ENCODE assay signal across 3 cellular contexts in the genomic region with DNA sequence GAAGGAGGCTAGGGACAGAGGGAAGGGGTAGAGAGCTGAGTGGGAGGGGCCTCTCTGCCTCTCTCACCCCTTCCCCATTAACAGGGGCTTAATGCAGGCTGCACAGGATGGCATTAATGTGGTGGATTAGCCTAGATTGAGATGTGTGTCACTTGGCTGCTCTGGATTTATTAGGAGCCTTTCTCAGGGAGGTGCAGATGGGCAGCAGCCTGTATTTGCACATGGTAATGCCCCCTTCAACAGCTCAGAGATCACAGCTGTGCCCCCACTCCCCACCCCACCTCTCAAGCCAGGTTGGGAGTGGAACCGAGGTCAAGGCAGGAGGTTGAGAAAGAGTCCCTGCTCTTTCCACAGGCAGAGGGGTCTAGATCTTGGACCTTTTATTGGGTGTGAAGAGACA.
TF ChIP-seq lines count a peak whose summit lies in the region.

No MANE protein-coding gene starts in this region.

TF ChIP-seq in SK-N-SH, 30 proteins besides CTCF, POLR2A, EP300 and RAD21:
- TF ChIP-seq, protein P1, sequence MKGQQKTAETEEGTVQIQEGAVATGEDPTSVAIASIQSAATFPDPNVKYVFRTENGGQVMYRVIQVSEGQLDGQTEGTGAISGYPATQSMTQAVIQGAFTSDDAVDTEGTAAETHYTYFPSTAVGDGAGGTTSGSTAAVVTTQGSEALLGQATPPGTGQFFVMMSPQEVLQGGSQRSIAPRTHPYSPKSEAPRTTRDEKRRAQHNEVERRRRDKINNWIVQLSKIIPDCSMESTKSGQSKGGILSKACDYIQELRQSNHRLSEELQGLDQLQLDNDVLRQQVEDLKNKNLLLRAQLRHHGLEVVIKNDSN (IDR thresholded peaks at IDR 0.05; ENCODE audit: borderline replicate concordance, low read depth), result no peak
- TF ChIP-seq, protein P2, sequence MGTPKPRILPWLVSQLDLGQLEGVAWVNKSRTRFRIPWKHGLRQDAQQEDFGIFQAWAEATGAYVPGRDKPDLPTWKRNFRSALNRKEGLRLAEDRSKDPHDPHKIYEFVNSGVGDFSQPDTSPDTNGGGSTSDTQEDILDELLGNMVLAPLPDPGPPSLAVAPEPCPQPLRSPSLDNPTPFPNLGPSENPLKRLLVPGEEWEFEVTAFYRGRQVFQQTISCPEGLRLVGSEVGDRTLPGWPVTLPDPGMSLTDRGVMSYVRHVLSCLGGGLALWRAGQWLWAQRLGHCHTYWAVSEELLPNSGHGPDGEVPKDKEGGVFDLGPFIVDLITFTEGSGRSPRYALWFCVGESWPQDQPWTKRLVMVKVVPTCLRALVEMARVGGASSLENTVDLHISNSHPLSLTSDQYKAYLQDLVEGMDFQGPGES (IDR thresholded peaks at IDR 0.05; ENCODE audit: low read depth, low read length), result no peak
- TF ChIP-seq EZH2phosphoT487 (IDR thresholded peaks at IDR 0.05; ENCODE audit: borderline replicate concordance, low read depth) (no peak), FOSL2 (IDR thresholded peaks at IDR 0.05; ENCODE audit: borderline replicate concordance, low read depth) (no peak)

TF ChIP-seq in SK-N-SH treated with all-trans-retinoic acid at 6 μM for 48 hours, 23 proteins besides CTCF, POLR2A, EP300 and RAD21 (continues in another document):
- TF ChIP-seq, protein P3, sequence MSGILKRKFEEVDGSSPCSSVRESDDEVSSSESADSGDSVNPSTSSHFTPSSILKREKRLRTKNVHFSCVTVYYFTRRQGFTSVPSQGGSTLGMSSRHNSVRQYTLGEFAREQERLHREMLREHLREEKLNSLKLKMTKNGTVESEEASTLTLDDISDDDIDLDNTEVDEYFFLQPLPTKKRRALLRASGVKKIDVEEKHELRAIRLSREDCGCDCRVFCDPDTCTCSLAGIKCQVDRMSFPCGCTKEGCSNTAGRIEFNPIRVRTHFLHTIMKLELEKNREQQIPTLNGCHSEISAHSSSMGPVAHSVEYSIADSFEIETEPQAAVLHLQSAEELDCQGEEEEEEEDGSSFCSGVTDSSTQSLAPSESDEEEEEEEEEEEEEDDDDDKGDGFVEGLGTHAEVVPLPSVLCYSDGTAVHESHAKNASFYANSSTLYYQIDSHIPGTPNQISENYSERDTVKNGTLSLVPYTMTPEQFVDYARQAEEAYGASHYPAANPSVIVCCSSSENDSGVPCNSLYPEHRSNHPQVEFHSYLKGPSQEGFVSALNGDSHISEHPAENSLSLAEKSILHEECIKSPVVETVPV (CRISPR knock-in tag; IDR thresholded peaks at IDR 0.05), result no peak
- TF ChIP-seq, protein P4, sequence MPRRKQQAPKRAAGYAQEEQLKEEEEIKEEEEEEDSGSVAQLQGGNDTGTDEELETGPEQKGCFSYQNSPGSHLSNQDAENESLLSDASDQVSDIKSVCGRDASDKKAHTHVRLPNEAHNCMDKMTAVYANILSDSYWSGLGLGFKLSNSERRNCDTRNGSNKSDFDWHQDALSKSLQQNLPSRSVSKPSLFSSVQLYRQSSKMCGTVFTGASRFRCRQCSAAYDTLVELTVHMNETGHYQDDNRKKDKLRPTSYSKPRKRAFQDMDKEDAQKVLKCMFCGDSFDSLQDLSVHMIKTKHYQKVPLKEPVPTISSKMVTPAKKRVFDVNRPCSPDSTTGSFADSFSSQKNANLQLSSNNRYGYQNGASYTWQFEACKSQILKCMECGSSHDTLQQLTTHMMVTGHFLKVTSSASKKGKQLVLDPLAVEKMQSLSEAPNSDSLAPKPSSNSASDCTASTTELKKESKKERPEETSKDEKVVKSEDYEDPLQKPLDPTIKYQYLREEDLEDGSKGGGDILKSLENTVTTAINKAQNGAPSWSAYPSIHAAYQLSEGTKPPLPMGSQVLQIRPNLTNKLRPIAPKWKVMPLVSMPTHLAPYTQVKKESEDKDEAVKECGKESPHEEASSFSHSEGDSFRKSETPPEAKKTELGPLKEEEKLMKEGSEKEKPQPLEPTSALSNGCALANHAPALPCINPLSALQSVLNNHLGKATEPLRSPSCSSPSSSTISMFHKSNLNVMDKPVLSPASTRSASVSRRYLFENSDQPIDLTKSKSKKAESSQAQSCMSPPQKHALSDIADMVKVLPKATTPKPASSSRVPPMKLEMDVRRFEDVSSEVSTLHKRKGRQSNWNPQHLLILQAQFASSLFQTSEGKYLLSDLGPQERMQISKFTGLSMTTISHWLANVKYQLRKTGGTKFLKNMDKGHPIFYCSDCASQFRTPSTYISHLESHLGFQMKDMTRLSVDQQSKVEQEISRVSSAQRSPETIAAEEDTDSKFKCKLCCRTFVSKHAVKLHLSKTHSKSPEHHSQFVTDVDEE (CRISPR knock-in tag; IDR thresholded peaks at IDR 0.05), result no peak
- TF ChIP-seq RARB (CRISPR knock-in tag; IDR thresholded peaks at IDR 0.05) (no peak), ESRRG (CRISPR knock-in tag; IDR thresholded peaks at IDR 0.05) (no peak), ZFP3 (CRISPR knock-in tag; IDR thresholded peaks at IDR 0.05) (no peak), TOX (CRISPR knock-in tag; IDR thresholded peaks at IDR 0.05; ENCODE audit: borderline replicate concordance) (no peak), BACH2 (CRISPR knock-in tag; IDR thresholded peaks at IDR 0.05; ENCODE audit: borderline replicate concordance) (no peak), ARNTL (CRISPR knock-in tag; IDR thresholded peaks at IDR 0.05; ENCODE audit: borderline replicate concordance, low read depth) (no peak), CSDC2 (CRISPR knock-in tag; IDR thresholded peaks at IDR 0.05) (no peak), ZNF8 (CRISPR knock-in tag; IDR thresholded peaks at IDR 0.05) (no peak), TCF4 (CRISPR knock-in tag; IDR thresholded peaks at IDR 0.05; ENCODE audit: borderline replicate concordance) (no peak), SNAI2 (CRISPR knock-in tag; IDR thresholded peaks at IDR 0.05) (no peak), ZNF70 (CRISPR knock-in tag; IDR thresholded peaks at IDR 0.05) (no peak), ISL1 (CRISPR knock-in tag; IDR thresholded peaks at IDR 0.05) (no peak), GLIS3 (CRISPR knock-in tag; IDR thresholded peaks at IDR 0.05) (no peak), PPARA (CRISPR knock-in tag; IDR thresholded peaks at IDR 0.05; ENCODE audit: borderline replicate concordance) (no peak), OSR1 (CRISPR knock-in tag; IDR thresholded peaks at IDR 0.05) (no peak)
- TF ChIP-seq, protein P5, sequence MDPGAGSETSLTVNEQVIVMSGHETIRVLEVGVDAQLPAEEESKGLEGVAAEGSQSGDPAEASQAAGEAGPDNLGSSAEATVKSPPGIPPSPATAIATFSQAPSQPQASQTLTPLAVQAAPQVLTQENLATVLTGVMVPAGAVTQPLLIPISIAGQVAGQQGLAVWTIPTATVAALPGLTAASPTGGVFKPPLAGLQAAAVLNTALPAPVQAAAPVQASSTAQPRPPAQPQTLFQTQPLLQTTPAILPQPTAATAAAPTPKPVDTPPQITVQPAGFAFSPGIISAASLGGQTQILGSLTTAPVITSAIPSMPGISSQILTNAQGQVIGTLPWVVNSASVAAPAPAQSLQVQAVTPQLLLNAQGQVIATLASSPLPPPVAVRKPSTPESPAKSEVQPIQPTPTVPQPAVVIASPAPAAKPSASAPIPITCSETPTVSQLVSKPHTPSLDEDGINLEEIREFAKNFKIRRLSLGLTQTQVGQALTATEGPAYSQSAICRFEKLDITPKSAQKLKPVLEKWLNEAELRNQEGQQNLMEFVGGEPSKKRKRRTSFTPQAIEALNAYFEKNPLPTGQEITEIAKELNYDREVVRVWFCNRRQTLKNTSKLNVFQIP (CRISPR knock-in tag; IDR thresholded peaks at IDR 0.05; ENCODE audit: borderline replicate concordance, low read depth), result no peak
- TF ChIP-seq, protein P6, sequence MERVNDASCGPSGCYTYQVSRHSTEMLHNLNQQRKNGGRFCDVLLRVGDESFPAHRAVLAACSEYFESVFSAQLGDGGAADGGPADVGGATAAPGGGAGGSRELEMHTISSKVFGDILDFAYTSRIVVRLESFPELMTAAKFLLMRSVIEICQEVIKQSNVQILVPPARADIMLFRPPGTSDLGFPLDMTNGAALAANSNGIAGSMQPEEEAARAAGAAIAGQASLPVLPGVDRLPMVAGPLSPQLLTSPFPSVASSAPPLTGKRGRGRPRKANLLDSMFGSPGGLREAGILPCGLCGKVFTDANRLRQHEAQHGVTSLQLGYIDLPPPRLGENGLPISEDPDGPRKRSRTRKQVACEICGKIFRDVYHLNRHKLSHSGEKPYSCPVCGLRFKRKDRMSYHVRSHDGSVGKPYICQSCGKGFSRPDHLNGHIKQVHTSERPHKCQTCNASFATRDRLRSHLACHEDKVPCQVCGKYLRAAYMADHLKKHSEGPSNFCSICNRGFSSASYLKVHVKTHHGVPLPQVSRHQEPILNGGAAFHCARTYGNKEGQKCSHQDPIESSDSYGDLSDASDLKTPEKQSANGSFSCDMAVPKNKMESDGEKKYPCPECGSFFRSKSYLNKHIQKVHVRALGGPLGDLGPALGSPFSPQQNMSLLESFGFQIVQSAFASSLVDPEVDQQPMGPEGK (CRISPR knock-in tag; IDR thresholded peaks at IDR 0.05; ENCODE audit: borderline replicate concordance), result no peak

TF ChIP-seq in IMR-90, 13 proteins besides CTCF, POLR2A, EP300 and RAD21:
- no peak for TF ChIP-seq CHD1 (IDR thresholded peaks at IDR 0.05; ENCODE audit: low read depth, low read length)
- no peak for TF ChIP-seq CEBPB (IDR thresholded peaks at IDR 0.05; ENCODE audit: low read depth, low read length)
- no peak for TF ChIP-seq RFX5 (IDR thresholded peaks at IDR 0.05; ENCODE audit: low read depth, low read length)
- TF ChIP-seq RCOR1 (IDR thresholded peaks at IDR 0.05; ENCODE audit: insufficient replicate concordance, low read length), result no peak
- TF ChIP-seq, protein P7, sequence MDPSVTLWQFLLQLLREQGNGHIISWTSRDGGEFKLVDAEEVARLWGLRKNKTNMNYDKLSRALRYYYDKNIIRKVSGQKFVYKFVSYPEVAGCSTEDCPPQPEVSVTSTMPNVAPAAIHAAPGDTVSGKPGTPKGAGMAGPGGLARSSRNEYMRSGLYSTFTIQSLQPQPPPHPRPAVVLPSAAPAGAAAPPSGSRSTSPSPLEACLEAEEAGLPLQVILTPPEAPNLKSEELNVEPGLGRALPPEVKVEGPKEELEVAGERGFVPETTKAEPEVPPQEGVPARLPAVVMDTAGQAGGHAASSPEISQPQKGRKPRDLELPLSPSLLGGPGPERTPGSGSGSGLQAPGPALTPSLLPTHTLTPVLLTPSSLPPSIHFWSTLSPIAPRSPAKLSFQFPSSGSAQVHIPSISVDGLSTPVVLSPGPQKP (IDR thresholded peaks at IDR 0.05; ENCODE audit: borderline replicate concordance, low read depth, low read length), result no peak
- TF ChIP-seq, protein P8, sequence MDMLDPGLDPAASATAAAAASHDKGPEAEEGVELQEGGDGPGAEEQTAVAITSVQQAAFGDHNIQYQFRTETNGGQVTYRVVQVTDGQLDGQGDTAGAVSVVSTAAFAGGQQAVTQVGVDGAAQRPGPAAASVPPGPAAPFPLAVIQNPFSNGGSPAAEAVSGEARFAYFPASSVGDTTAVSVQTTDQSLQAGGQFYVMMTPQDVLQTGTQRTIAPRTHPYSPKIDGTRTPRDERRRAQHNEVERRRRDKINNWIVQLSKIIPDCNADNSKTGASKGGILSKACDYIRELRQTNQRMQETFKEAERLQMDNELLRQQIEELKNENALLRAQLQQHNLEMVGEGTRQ (IDR thresholded peaks at IDR 0.05; ENCODE audit: low read depth, low read length), result no peak
- no peak for TF ChIP-seq MXI1 (IDR thresholded peaks at IDR 0.05; ENCODE audit: borderline replicate concordance, low read depth, low read length)
- no peak for TF ChIP-seq SMC3 (IDR thresholded peaks at IDR 0.05; ENCODE audit: low read depth, low read length)
- no peak for TF ChIP-seq MAZ (IDR thresholded peaks at IDR 0.05; ENCODE audit: borderline replicate concordance, low read depth, low read length)
- TF ChIP-seq NFE2L2 (IDR thresholded peaks at IDR 0.05; ENCODE audit: low read depth, low read length), result no peak
- no peak for TF ChIP-seq MAFK (IDR thresholded peaks at IDR 0.05; ENCODE audit: low read depth, low read length)
- no peak for TF ChIP-seq FOS (IDR thresholded peaks at IDR 0.05; ENCODE audit: low read depth, low read length)
- no peak for TF ChIP-seq BHLHE40 (IDR thresholded peaks at IDR 0.05; ENCODE audit: low read depth, low read length)
